Comparison of ENCODE assay signal across 11 cellular contexts in the genomic region with DNA sequence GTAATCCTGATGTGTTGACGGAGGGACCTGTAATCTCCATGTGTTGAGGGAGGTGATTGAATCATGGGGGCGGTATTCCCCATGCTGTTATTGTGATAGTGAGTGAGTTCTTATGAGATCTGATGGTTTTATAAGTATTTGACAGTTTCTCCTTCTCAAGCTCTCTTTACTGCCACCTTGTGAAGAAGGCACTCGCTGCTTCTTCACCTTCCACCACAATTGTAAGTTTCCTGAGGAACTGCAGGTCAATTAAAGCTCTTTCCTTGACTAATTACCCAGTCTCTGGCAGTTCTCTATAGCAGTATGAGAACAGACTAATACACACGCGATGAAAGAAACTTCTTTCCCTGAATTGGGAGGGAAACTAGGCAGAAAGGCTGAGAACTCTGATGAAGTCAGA.
DNase-seq lines count a peak whose midpoint lies in the region; ATAC-seq, FAIRE-seq and TF ChIP-seq lines count a peak whose summit lies in the region.
"Had no signal": no experiment of that assay in that cellular context is flagged by ENCODE, and none has a peak within 500 bp of the region (broad histone marks: within the 10 kb centered on the region; RNA-seq: fewer than 3 reads in every experiment).

No MANE protein-coding gene starts in this region.

- no peak for FAIRE-seq in urothelium cell line (lab: Jason Lieb, UNC)

- no peak overlapping the region for H3K9ac ChIP-seq in OCI-LY3 (ENCODE audit: low read length)

- H3K27me3 ChIP-seq in OCI-LY3 (ENCODE audit: low read depth, low read length), result peaks cover 83% of the 10 kb centered on the region
- no peaks in the 10 kb centered on the region for H3K27me3 ChIP-seq in thoracic aorta (replicated peaks; ENCODE audit: insufficient read depth)

- H3K27ac ChIP-seq in OCI-LY3 (ENCODE audit: low read length) (no peak overlapping the region), thoracic aorta (peak overlapping the region; percentile 61 to 89)

- H3K27me3 Mint-ChIP-seq in WTC11 (ENCODE audit: low read depth), result no peaks in the 10 kb centered on the region; the same call in 1 of the 2 replicates

- CTCF ChIA-PET in WTC11 (lab: Charles Lee), result interaction anchor here (0.7 to 1.5 kb wide), 8 partner anchors 8 to 33 kb away, joined by 3 to 6 read pairs (median 4); no protein-coding TSS in a partner anchor

- ATAC-seq in thoracic aorta (ENCODE audit: insufficient number of reproducible peaks, low FRiP score, low read depth), result no peak
- ATAC-seq in WTC11, result no peak
- ATAC-seq: naive thymus-derived CD4-positive, alpha-beta T cell had no signal

- no peak overlapping the region for H3K4me2 ChIP-seq in OCI-LY3 (ENCODE audit: low read length)

- no peaks in the 10 kb centered on the region for H3K9me3 Mint-ChIP-seq in WTC11
- H3K9me3 Mint-ChIP-seq: T-helper 1 cell treated with Interleukin-12 subunit alpha and Interleukin-12 subunit beta and Interleukin-4 antibody, amounts not matched to agents 30 μg/mL and 1 μg/mL, for 36 hours had no signal

- H3K4me3 ChIP-seq in OCI-LY3 (ENCODE audit: low read length), result no peak overlapping the region
- H3K4me3 ChIP-seq in epithelial cell of esophagus (ENCODE audit: low read length), result no peak overlapping the region
- no peak overlapping the region for H3K4me3 ChIP-seq in thoracic aorta

- H3K27ac Mint-ChIP-seq in WTC11, result no peak overlapping the region
- H3K27ac Mint-ChIP-seq: naive thymus-derived CD4-positive, alpha-beta T cell; T-helper 1 cell treated with Interleukin-12 subunit alpha and Interleukin-12 subunit beta and Interleukin-4 antibody, amounts not matched to agents 30 μg/mL and 1 μg/mL, for 36 hours had no signal

- no peaks in the 10 kb centered on the region for H3K79me2 ChIP-seq in OCI-LY3 (ENCODE audit: low read length)

- DNase-seq in NCI-H2171 treated with DMSO at 0.1 percent for 48 hours (lab: John Stamatoyannopoulos, UW) (peak; percentile 18), NCI-H2171 (lab: John Stamatoyannopoulos, UW) (no peak), epithelial cell of esophagus (ENCODE audit: low read depth) (peak; percentile 29), thoracic aorta (ENCODE audit: low spot score) (no peak), WTC11 (ENCODE audit: low spot score) (no peak), urothelium cell line (ENCODE audit: low spot score) (no peak), LoVo (ENCODE audit: low spot score) (no peak)
- DNase-seq: activated CD8-positive, alpha-beta memory T cell treated with anti-CD3 and anti-CD28 coated beads, Interleukin-2, amount 50 U/mL, for 4 hours; naive thymus-derived CD4-positive, alpha-beta T cell had no signal

- POLR2A ChIA-PET in WTC11 (lab: Charles Lee), result no interaction called here

- H2AFZ ChIP-seq in OCI-LY3 (ENCODE audit: low read depth, low read length), result no peak overlapping the region

- H3K4me1 ChIP-seq in OCI-LY3 (ENCODE audit: low read length) (peaks cover 10% of the 10 kb centered on the region), thoracic aorta (ENCODE audit: control insufficient read depth in 1 of 2, low read depth in 2 of 2) (peaks cover 25 to 67% of the 10 kb centered on the region in 2 donors)

- peak; percentile 67 for TF ChIP-seq CTCF in OCI-LY3 (IDR thresholded peaks at IDR 0.05; ENCODE audit: low read depth, low read length)
- peak; percentile 50 for TF ChIP-seq CTCF in epithelial cell of esophagus (IDR thresholded peaks at IDR 0.05; ENCODE audit: insufficient read depth, low read depth, low read length, missing control alignments)
- TF ChIP-seq CTCF in thoracic aorta (IDR thresholded peaks at IDR 0.05), result no peak
- TF ChIP-seq CTCF in WTC11 (IDR thresholded peaks at IDR 0.05), result no peak

- no peaks in the 10 kb centered on the region for H3K36me3 Mint-ChIP-seq in WTC11
- H3K36me3 Mint-ChIP-seq: naive thymus-derived CD4-positive, alpha-beta T cell had no signal

- H4K20me1 ChIP-seq in OCI-LY3 (ENCODE audit: insufficient read depth, low read length), result no peaks in the 10 kb centered on the region

- H3K4me1 Mint-ChIP-seq in WTC11, result no peaks in the 10 kb centered on the region
- H3K4me1 Mint-ChIP-seq: naive thymus-derived CD4-positive, alpha-beta T cell had no signal

- no peak overlapping the region for H3K4me3 Mint-ChIP-seq in WTC11
- H3K4me3 Mint-ChIP-seq: naive thymus-derived CD4-positive, alpha-beta T cell; T-helper 1 cell treated with Interleukin-12 subunit alpha and Interleukin-12 subunit beta and Interleukin-4 antibody, amounts not matched to agents 30 μg/mL and 1 μg/mL, for 36 hours had no signal

- H3K9me3 ChIP-seq in OCI-LY3 (ENCODE audit: insufficient read depth, low read length) (no peaks in the 10 kb centered on the region), thoracic aorta (no peaks in the 10 kb centered on the region)

- no peaks in the 10 kb centered on the region for H3K36me3 ChIP-seq in OCI-LY3 (replicated peaks; ENCODE audit: low read depth, low read length)
- H3K36me3 ChIP-seq in thoracic aorta, result no peaks in the 10 kb centered on the region

TF ChIP-seq in WTC11, 78 proteins besides CTCF, POLR2A, EP300 and RAD21 (continues in another document):
- TF ChIP-seq, protein P1, sequence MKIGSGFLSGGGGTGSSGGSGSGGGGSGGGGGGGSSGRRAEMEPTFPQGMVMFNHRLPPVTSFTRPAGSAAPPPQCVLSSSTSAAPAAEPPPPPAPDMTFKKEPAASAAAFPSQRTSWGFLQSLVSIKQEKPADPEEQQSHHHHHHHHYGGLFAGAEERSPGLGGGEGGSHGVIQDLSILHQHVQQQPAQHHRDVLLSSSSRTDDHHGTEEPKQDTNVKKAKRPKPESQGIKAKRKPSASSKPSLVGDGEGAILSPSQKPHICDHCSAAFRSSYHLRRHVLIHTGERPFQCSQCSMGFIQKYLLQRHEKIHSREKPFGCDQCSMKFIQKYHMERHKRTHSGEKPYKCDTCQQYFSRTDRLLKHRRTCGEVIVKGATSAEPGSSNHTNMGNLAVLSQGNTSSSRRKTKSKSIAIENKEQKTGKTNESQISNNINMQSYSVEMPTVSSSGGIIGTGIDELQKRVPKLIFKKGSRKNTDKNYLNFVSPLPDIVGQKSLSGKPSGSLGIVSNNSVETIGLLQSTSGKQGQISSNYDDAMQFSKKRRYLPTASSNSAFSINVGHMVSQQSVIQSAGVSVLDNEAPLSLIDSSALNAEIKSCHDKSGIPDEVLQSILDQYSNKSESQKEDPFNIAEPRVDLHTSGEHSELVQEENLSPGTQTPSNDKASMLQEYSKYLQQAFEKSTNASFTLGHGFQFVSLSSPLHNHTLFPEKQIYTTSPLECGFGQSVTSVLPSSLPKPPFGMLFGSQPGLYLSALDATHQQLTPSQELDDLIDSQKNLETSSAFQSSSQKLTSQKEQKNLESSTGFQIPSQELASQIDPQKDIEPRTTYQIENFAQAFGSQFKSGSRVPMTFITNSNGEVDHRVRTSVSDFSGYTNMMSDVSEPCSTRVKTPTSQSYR (CRISPR knock-in tag; IDR thresholded peaks at IDR 0.05), result no peak
- TF ChIP-seq USF2 (CRISPR knock-in tag; IDR thresholded peaks at IDR 0.05) (no peak), EMX1 (CRISPR knock-in tag; IDR thresholded peaks at IDR 0.05) (no peak), FOXP1 (CRISPR knock-in tag; IDR thresholded peaks at IDR 0.05; ENCODE audit: borderline replicate concordance) (no peak), FOXK1 (CRISPR knock-in tag; IDR thresholded peaks at IDR 0.05) (no peak), CBFB (CRISPR knock-in tag; IDR thresholded peaks at IDR 0.05; ENCODE audit: low read depth) (no peak), ZBTB21 (CRISPR knock-in tag; IDR thresholded peaks at IDR 0.05; ENCODE audit: borderline replicate concordance) (no peak), ZNF423 (CRISPR knock-in tag; IDR thresholded peaks at IDR 0.05) (no peak)
- TF ChIP-seq, protein P2, sequence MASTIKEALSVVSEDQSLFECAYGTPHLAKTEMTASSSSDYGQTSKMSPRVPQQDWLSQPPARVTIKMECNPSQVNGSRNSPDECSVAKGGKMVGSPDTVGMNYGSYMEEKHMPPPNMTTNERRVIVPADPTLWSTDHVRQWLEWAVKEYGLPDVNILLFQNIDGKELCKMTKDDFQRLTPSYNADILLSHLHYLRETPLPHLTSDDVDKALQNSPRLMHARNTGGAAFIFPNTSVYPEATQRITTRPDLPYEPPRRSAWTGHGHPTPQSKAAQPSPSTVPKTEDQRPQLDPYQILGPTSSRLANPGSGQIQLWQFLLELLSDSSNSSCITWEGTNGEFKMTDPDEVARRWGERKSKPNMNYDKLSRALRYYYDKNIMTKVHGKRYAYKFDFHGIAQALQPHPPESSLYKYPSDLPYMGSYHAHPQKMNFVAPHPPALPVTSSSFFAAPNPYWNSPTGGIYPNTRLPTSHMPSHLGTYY (CRISPR knock-in tag; IDR thresholded peaks at IDR 0.05), result no peak
- TF ChIP-seq, protein P3, sequence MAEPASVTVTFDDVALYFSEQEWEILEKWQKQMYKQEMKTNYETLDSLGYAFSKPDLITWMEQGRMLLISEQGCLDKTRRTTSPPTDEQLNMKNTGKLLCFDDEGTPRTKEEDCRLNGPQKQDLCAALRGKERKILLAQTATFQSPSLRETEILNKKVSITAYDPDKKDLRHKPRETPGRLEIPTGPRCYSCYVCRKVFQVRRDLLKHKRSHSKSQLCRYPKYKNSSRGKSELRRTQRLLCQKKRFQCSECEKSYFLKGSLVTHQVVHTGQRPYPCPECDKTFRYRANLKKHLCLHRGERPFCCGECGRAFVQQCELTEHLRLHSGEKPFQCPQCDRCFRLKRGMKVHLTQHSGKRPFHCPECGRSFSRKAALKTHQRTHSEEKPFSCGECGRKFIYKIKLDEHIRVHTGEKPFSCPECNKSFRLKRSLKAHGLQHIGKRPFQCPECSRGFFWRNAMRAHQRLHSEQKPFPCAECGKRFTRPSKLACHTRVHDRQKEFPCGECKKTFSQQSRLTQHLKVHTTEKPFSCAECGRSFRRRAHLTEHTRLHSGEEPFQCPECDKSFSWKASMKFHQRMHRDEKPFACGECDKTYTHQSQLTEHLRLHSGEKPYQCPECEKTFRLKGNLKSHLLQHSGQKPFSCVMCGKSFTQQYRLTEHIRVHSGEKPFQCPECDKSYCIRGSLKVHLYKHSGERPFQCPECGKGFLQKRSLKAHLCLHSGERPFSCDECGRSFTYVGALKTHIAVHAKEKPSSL (CRISPR knock-in tag; conservative IDR thresholded peaks at IDR 0.05), result no peak

Comparison
In these comparisons a context has a peak if more than half of its experiments do, and no peak if none do; other contexts are left out.
1. DNase-seq: peak in NCI-H2171 treated with DMSO at 0.1 percent for 48 hours (single experiment) and epithelial cell of esophagus (single experiment); none in NCI-H2171 (single experiment), thoracic aorta (single experiment), WTC11 (single experiment), urothelium cell line (single experiment) and LoVo (single experiment).
2. CTCF ChIP-seq: peak in OCI-LY3 (single experiment) and epithelial cell of esophagus (single experiment); none in thoracic aorta (single experiment) and WTC11 (single experiment).